In genomic region chr9:97704851-97705250, GRCh38 we compare ENCODE assay signal across 19 cellular contexts. TPM values are rescaled to one million over a fixed set of nuclear protein-coding genes. Genes with fewer than 3 reads are reported as not detected.
DNase-seq lines count a peak whose midpoint lies in the region; ATAC-seq, FAIRE-seq and TF ChIP-seq lines count a peak whose summit lies in the region.
"Had no signal": no experiment of that assay in that cellular context is flagged by ENCODE, and none has a peak within 500 bp of the region (broad histone marks: within the 10 kb centered on the region; RNA-seq: fewer than 3 reads in every experiment).

No MANE protein-coding gene starts in this region.

- H3K9me3 Mint-ChIP-seq in activated T-helper 1 cell treated with anti-CD3 and anti-CD28 coated beads, Interleukin-12 subunit alpha, Interleukin-12 subunit beta, Interleukin-2, Interleukin-4 antibody, amounts not matched to agents 30 ng/mL and 10 ng/mL and 1 ng/mL, durations not matched to agents 14 hours and 24 hours and 36 hours: no peaks in the 10 kb centered on the region
- H3K9me3 Mint-ChIP-seq in stimulated activated effector memory CD8-positive, alpha-beta T cell treated with anti-CD3 and anti-CD28 coated beads, Interleukin-12 subunit alpha, Interleukin-12 subunit beta, amount 100 ng/mL, for 72 hours: no peaks in the 10 kb centered on the region
- peaks cover 0 to 2% (median 0%) of the 10 kb centered on the region in 6 donors for H3K9me3 Mint-ChIP-seq in immature natural killer cell
- H3K9me3 Mint-ChIP-seq: activated T-cell treated with anti-CD3 and anti-CD28 coated beads, Interleukin-2, amount 50 U/mL, for 72 hours; endodermal cell; neural crest cell; T-cell had no signal

- H3K27me3 Mint-ChIP-seq in activated T-helper 1 cell treated with anti-CD3 and anti-CD28 coated beads, Interleukin-12 subunit alpha, Interleukin-12 subunit beta, Interleukin-2, Interleukin-4 antibody, amounts not matched to agents 30 ng/mL and 10 ng/mL and 1 ng/mL, durations not matched to agents 14 hours and 24 hours and 36 hours (ENCODE audit: insufficient read depth): peaks cover 11% of the 10 kb centered on the region
- peaks cover 3 to 8% (median 4%) of the 10 kb centered on the region in 3 donors for H3K27me3 Mint-ChIP-seq in immature natural killer cell (ENCODE audit: low read depth in 3 of 3)

- no peaks in the 10 kb centered on the region for H3K36me3 Mint-ChIP-seq in activated T-helper 1 cell treated with anti-CD3 and anti-CD28 coated beads, Interleukin-12 subunit alpha, Interleukin-12 subunit beta, Interleukin-2, Interleukin-4 antibody, amounts not matched to agents 30 ng/mL and 10 ng/mL and 1 ng/mL, durations not matched to agents 14 hours and 24 hours and 36 hours (ENCODE audit: low read depth)
- no peaks in the 10 kb centered on the region for H3K36me3 Mint-ChIP-seq in stimulated activated effector memory CD8-positive, alpha-beta T cell treated with anti-CD3 and anti-CD28 coated beads, Interleukin-12 subunit alpha, Interleukin-12 subunit beta, amount 100 ng/mL, for 72 hours
- no peaks in the 10 kb centered on the region for H3K36me3 Mint-ChIP-seq in immature natural killer cell
- H3K36me3 Mint-ChIP-seq: T-cell had no signal

- H2AFZ ChIP-seq in SK-N-SH (ENCODE audit: low read depth): no peak overlapping the region

- H3K27ac ChIP-seq in SK-N-SH (ENCODE audit: low read depth in 2 of 2, low read length in 1 of 2): peak overlapping the region; percentile 73 to 83; a peak in 2 of 4 replicates
- H3K27ac ChIP-seq: 22Rv1, testis, VCaP had no signal

- peak overlapping the region; percentile 66; the same call in 1 of the 2 replicates for H3K4me2 ChIP-seq in SK-N-SH

- no peaks in the 10 kb centered on the region for H3K36me3 ChIP-seq in SK-N-SH (replicated peaks in 1 of 2; ENCODE audit: control insufficient read depth in 1 of 2, insufficient read depth in 2 of 2, low read length in 1 of 2)

- H3F3A ChIP-seq in SK-N-SH (replicated peaks; ENCODE audit: insufficient read depth): peaks cover 18% of the 10 kb centered on the region

- ATAC-seq in SK-N-SH treated with all-trans-retinoic acid at 6 μM for 48 hours: no peak
- peak; percentile 75 for ATAC-seq in esophagus mucosa
- no peak for ATAC-seq in stimulated activated effector memory CD8-positive, alpha-beta T cell treated with anti-CD3 and anti-CD28 coated beads, Interleukin-12 subunit alpha, Interleukin-12 subunit beta, amount 100 ng/mL, for 72 hours
- ATAC-seq: left colon had no signal

- intact Hi-C loops in activated T-helper 1 cell treated with anti-CD3 and anti-CD28 coated beads, Interleukin-12 subunit alpha, Interleukin-12 subunit beta, Interleukin-2, Interleukin-4 antibody, amounts not matched to agents 30 ng/mL and 10 ng/mL and 1 ng/mL, durations not matched to agents 14 hours and 24 hours and 36 hours (cut with micrococcal nuclease): no loop called here

- no peak overlapping the region for H3K4me3 ChIP-seq in SK-N-SH (ENCODE audit: low read depth in 2 of 2, low read length in 1 of 2)
- H3K4me3 ChIP-seq: testis had no signal

- WGBS in SK-N-SH (ENCODE audit: low lambda C conversion rate): 86% methylated on average over 1 of the region's 4 CpGs

- DNase-seq in SK-N-SH (no peak), D721Med (ENCODE audit: insufficient read length, low spot score) (no peak), immature natural killer cell (no peak), NCI-H748 treated with DMSO at 0.1 percent for 48 hours (lab: John Stamatoyannopoulos, UW) (no peak)
- no peak for DNase-seq in activated T-helper 1 cell treated with anti-CD3 and anti-CD28 coated beads, Interleukin-12 subunit alpha, Interleukin-12 subunit beta, Interleukin-2, Interleukin-4 antibody, amounts not matched to agents 30 ng/mL and 10 ng/mL and 1 ng/mL, durations not matched to agents 14 hours and 24 hours and 36 hours (ENCODE audit: low spot score)
- DNase-seq in stimulated activated effector memory CD8-positive, alpha-beta T cell treated with anti-CD3 and anti-CD28 coated beads, Interleukin-12 subunit alpha, Interleukin-12 subunit beta, amount 100 ng/mL, for 72 hours (ENCODE audit: low spot score in 2 of 2): no peak
- DNase-seq: activated T-cell treated with anti-CD3 and anti-CD28 coated beads, Interleukin-2, amount 50 U/mL, for 72 hours; C1 segment of cervical spinal cord; endodermal cell; foreskin fibroblast; left colon; midbrain; T-cell; testis had no signal

- H3K4me1 Mint-ChIP-seq in activated T-helper 1 cell treated with anti-CD3 and anti-CD28 coated beads, Interleukin-12 subunit alpha, Interleukin-12 subunit beta, Interleukin-2, Interleukin-4 antibody, amounts not matched to agents 30 ng/mL and 10 ng/mL and 1 ng/mL, durations not matched to agents 14 hours and 24 hours and 36 hours (ENCODE audit: low read depth): peaks cover 13% of the 10 kb centered on the region
- H3K4me1 Mint-ChIP-seq in stimulated activated effector memory CD8-positive, alpha-beta T cell treated with anti-CD3 and anti-CD28 coated beads, Interleukin-12 subunit alpha, Interleukin-12 subunit beta, amount 100 ng/mL, for 72 hours: peaks cover 42% of the 10 kb centered on the region
- H3K4me1 Mint-ChIP-seq in immature natural killer cell: peaks cover 12 to 17% of the 10 kb centered on the region in 2 donors
- H3K4me1 Mint-ChIP-seq: neural crest cell had no signal

- TF ChIP-seq CTCF in SK-N-SH (IDR thresholded peaks at IDR 0.05) (no peak), D721Med (IDR thresholded peaks at IDR 0.05; ENCODE audit: insufficient read depth, missing control alignments) (no peak)

- no peaks in the 10 kb centered on the region for H3K27me3 ChIP-seq in SK-N-SH (ENCODE audit: insufficient read depth)
- H3K27me3 ChIP-seq: testis had no signal

- TF ChIP-seq EP300 in SK-N-SH (IDR thresholded peaks at IDR 0.05; ENCODE audit: borderline replicate concordance in 1 of 2, low read depth in 1 of 2, low read length in 1 of 2): no peak

- H3K4me1 ChIP-seq in SK-N-SH (ENCODE audit: control insufficient read depth in 1 of 2, insufficient read depth in 2 of 2, low read depth in 1 of 2, low read length in 1 of 2): peaks cover 7 to 11% of the 10 kb centered on the region in 2 experiments; a peak in 1 of 4 replicates
- H3K4me1 ChIP-seq: testis had no signal

- no peaks in the 10 kb centered on the region for H3K9me2 ChIP-seq in SK-N-SH

- no peaks in the 10 kb centered on the region for H3K79me2 ChIP-seq in SK-N-SH (ENCODE audit: insufficient read depth)

- POLR2A ChIA-PET in SK-N-SH (lab: Yijun Ruan, JAX): no interaction called here

- no peak for FAIRE-seq in D721Med (lab: Jason Lieb, UNC)

- no peak overlapping the region for H3K4me3 Mint-ChIP-seq in activated T-helper 1 cell treated with anti-CD3 and anti-CD28 coated beads, Interleukin-12 subunit alpha, Interleukin-12 subunit beta, Interleukin-2, Interleukin-4 antibody, amounts not matched to agents 30 ng/mL and 10 ng/mL and 1 ng/mL, durations not matched to agents 14 hours and 24 hours and 36 hours
- peak overlapping the region; percentile 57 for H3K4me3 Mint-ChIP-seq in stimulated activated effector memory CD8-positive, alpha-beta T cell treated with anti-CD3 and anti-CD28 coated beads, Interleukin-12 subunit alpha, Interleukin-12 subunit beta, amount 100 ng/mL, for 72 hours
- no peak overlapping the region for H3K4me3 Mint-ChIP-seq in immature natural killer cell
- H3K4me3 Mint-ChIP-seq: activated T-cell treated with anti-CD3 and anti-CD28 coated beads, Interleukin-2, amount 50 U/mL, for 72 hours; endodermal cell; neural crest cell; T-cell had no signal

- H3K9me3 ChIP-seq in SK-N-SH: no peaks in the 10 kb centered on the region
- H3K9me3 ChIP-seq: testis had no signal

- no peak overlapping the region for H3K9ac ChIP-seq in SK-N-SH

- H3K27ac Mint-ChIP-seq in activated T-helper 1 cell treated with anti-CD3 and anti-CD28 coated beads, Interleukin-12 subunit alpha, Interleukin-12 subunit beta, Interleukin-2, Interleukin-4 antibody, amounts not matched to agents 30 ng/mL and 10 ng/mL and 1 ng/mL, durations not matched to agents 14 hours and 24 hours and 36 hours: peak overlapping the region; percentile 37
- H3K27ac Mint-ChIP-seq in stimulated activated effector memory CD8-positive, alpha-beta T cell treated with anti-CD3 and anti-CD28 coated beads, Interleukin-12 subunit alpha, Interleukin-12 subunit beta, amount 100 ng/mL, for 72 hours: peak overlapping the region; percentile 92
- H3K27ac Mint-ChIP-seq in immature natural killer cell: no peak overlapping the region
- H3K27ac Mint-ChIP-seq: activated T-cell treated with anti-CD3 and anti-CD28 coated beads, Interleukin-2, amount 50 U/mL, for 72 hours; endodermal cell had no signal

- no peaks in the 10 kb centered on the region for H4K20me1 ChIP-seq in SK-N-SH (ENCODE audit: insufficient read depth)

- no peak for TF ChIP-seq RAD21 in SK-N-SH (IDR thresholded peaks at IDR 0.05; ENCODE audit: low read length)

- CTCF ChIA-PET in SK-N-SH (lab: Yijun Ruan, JAX): interaction anchor here (0.7 to 3.2 kb wide), 2 partner anchors 16 to 197 kb away, joined by 3 to 19 read pairs; no protein-coding TSS in a partner anchor

TF ChIP-seq in SK-N-SH, 30 proteins besides CTCF, POLR2A, EP300 and RAD21 (continues in another document):
- no peak for TF ChIP-seq SMC3 (IDR thresholded peaks at IDR 0.05; ENCODE audit: low read depth, low read length)

TF ChIP-seq in SK-N-SH treated with all-trans-retinoic acid at 6 μM for 48 hours, 23 proteins besides CTCF, POLR2A, EP300 and RAD21:
- TF ChIP-seq TOX (CRISPR knock-in tag; IDR thresholded peaks at IDR 0.05; ENCODE audit: borderline replicate concordance) (no peak), ESRRG (CRISPR knock-in tag; IDR thresholded peaks at IDR 0.05) (no peak), ZNF8 (CRISPR knock-in tag; IDR thresholded peaks at IDR 0.05) (no peak), ZNF565 (CRISPR knock-in tag; conservative IDR thresholded peaks at IDR 0.05; ENCODE audit: low read depth) (no peak), ISL1 (CRISPR knock-in tag; IDR thresholded peaks at IDR 0.05) (no peak)
TF ChIP-seq in SK-N-SH treated with all-trans-retinoic acid at 6 μM for 48 hours: peak in this region for 0.

RNA-seq across cellular contexts. Expression of gene XPA, which starts 7.7 kb away (rescaled TPM):
- polyA plus RNA-seq in SK-N-SH (2012; rRNA removed) (3.2 and 3.3 TPM in 2 replicates), immature natural killer cell (10 to 100 TPM; 32.2 to 36.5 (median 32.5) TPM)
- polyA plus RNA-seq in SK-N-SH (2012; cell fraction: cytosol; rRNA removed): 3.8 and 6.0 TPM in 2 replicates
- 4.2 and 5.5 TPM in 2 replicates for polyA plus RNA-seq in SK-N-SH (2012; cell fraction: nucleus; rRNA removed)
- total RNA-seq in activated T-helper 1 cell treated with anti-CD3 and anti-CD28 coated beads, Interleukin-12 subunit alpha, Interleukin-12 subunit beta, Interleukin-2, Interleukin-4 antibody, amounts not matched to agents 30 ng/mL and 10 ng/mL and 1 ng/mL, durations not matched to agents 14 hours and 24 hours and 36 hours: 10.6 and 11.3 TPM in 2 replicates
- total RNA-seq in esophagus mucosa: 6.3 TPM

Comparison
In these comparisons a context has a peak if more than half of its experiments do, and no peak if none do; other contexts are left out.
1. H3K27ac Mint-ChIP-seq: peak in activated T-helper 1 cell treated with anti-CD3 and anti-CD28 coated beads, Interleukin-12 subunit alpha, Interleukin-12 subunit beta, Interleukin-2, Interleukin-4 antibody, amounts not matched to agents 30 ng/mL and 10 ng/mL and 1 ng/mL, durations not matched to agents 14 hours and 24 hours and 36 hours (single experiment) and stimulated activated effector memory CD8-positive, alpha-beta T cell treated with anti-CD3 and anti-CD28 coated beads, Interleukin-12 subunit alpha, Interleukin-12 subunit beta, amount 100 ng/mL, for 72 hours (single experiment); none in immature natural killer cell (0 of 6).